Comparison of ENCODE assay signal across 8 cellular contexts in genomic region chr2:151999058-151999457, GRCh38.
DNase-seq lines count a peak whose midpoint lies in the region; ATAC-seq and TF ChIP-seq lines count a peak whose summit lies in the region.

No MANE protein-coding gene starts in this region.

- H3K9me3 ChIP-seq in SK-N-MC (ENCODE audit: low read depth, low read length) = no peaks in the 10 kb centered on the region

- H3K27ac ChIP-seq in SK-N-MC = no peak overlapping the region

- in situ Hi-C loops in astrocyte of the cerebellum (cut with HindIII; ENCODE audit: low sequenced_read_pairs) = no loop called here

- ATAC-seq in GM21737 (IDR thresholded peaks at IDR 0.05; ENCODE audit: unreplicated experiment) = peak; percentile 68

- peak; percentile 47 for DNase-seq in EL
- DNase-seq in LoVo (ENCODE audit: low spot score) = peak; percentile 51
- DNase-seq in SK-N-MC (ENCODE audit: low read depth, low spot score) = peak; percentile 3
- DNase-seq in astrocyte of the cerebellum (ENCODE audit: low read depth) = peak; percentile 19
- peak; percentile 89 for DNase-seq in iPS-NIHi7 (ENCODE audit: extremely low spot score)
- DNase-seq in stimulated activated CD4-positive, alpha-beta T cell treated with anti-CD3 and anti-CD28 coated beads, Interleukin-4, amount 100 ng/mL, for 4 hours = peak; percentile 8 to 28
- no peak for DNase-seq in mesenteric fat pad (ENCODE audit: low spot score)

- H3K4me3 ChIP-seq in SK-N-MC (no peak overlapping the region), astrocyte of the cerebellum (ENCODE audit: low read depth, low read length) (no peak overlapping the region)

- no peak overlapping the region for H3K9ac ChIP-seq in SK-N-MC (ENCODE audit: insufficient read length)

- TF ChIP-seq CTCF in astrocyte of the cerebellum (IDR thresholded peaks at IDR 0.05; ENCODE audit: low read depth, low read length, missing control alignments) = peak; percentile 79

- H3K36me3 ChIP-seq in SK-N-MC (ENCODE audit: insufficient read depth, low read length) = no peaks in the 10 kb centered on the region
